Comparison of ENCODE assay signal across 8 cellular contexts in the genomic region with DNA sequence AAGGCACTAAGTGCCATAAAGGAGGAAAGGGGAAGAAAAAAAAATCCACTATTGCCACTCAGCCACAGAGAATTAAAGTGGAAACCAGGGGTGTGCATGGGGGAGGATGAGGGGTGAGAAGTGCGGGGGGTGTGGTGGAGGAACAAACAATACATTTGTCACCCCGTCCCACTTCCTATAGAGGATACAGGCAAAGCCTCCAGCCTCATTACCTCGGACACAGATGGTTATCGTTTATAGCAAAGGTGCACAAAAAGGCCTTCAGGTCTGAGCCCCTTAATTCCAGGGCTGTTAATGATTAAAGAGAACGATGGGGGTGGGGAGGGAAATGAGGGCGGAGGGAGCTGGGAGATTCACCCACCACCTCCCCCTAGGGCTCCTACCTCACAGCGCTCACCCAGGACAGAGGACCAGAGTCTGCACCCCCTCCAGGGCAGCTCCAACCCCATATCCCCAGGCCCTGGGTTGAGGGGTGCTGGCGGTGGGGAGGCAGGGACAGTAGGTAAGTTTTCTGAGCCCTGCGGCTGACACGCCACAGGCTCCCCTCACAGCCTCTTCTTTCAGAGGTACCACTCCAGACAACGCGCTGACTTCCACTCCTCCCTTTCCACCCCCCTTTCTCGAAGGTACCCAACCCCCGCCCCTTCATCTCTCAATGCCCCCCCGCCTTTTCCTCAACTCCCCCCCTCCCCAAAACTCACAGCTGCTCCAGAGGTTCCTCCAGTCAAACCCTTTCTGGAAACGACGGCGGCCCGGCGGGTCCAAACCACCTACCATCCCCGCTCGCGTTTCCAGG. TPM values are rescaled to one million over a fixed set of nuclear protein-coding genes. Genes with fewer than 3 reads are reported as not detected.
DNase-seq lines count a peak whose midpoint lies in the region; ATAC-seq, FAIRE-seq and TF ChIP-seq lines count a peak whose summit lies in the region.

No MANE protein-coding gene starts in this region.

- no peaks in the 10 kb centered on the region for H3K36me3 ChIP-seq in CD8-positive, alpha-beta T cell (ENCODE audit: insufficient read depth, low read length)
- H3K36me3 ChIP-seq in KOPT-K1 (ENCODE audit: insufficient read depth, low read length) (peaks cover 5% of the 10 kb centered on the region; the same call in 1 of the 2 replicates), stomach smooth muscle (ENCODE audit: control insufficient read depth in 2 of 2, insufficient read depth in 2 of 2, low read length in 2 of 2) (peaks cover 4 to 13% of the 10 kb centered on the region in 2 donors)

- peak overlapping the region; percentile 80 for H3K4me3 ChIP-seq in CD8-positive, alpha-beta T cell (ENCODE audit: low read depth, low read length)
- peak overlapping the region; percentile 75 to 92 for H3K4me3 ChIP-seq in stomach smooth muscle (ENCODE audit: low read length in 2 of 2)

- H3K9ac ChIP-seq in stomach smooth muscle (ENCODE audit: low read length in 2 of 2) = peak overlapping the region; percentile 79 to 95

- H3K27me3 ChIP-seq in CD8-positive, alpha-beta T cell (ENCODE audit: insufficient read depth, low read length) = no peaks in the 10 kb centered on the region
- H3K27me3 ChIP-seq in layer of hippocampus (ENCODE audit: control insufficient read depth, insufficient read depth, low read length) (no peaks in the 10 kb centered on the region), stomach smooth muscle (ENCODE audit: control insufficient read depth in 1 of 2, insufficient read depth in 2 of 2, low read length in 2 of 2) (no peaks in the 10 kb centered on the region)

- no peaks in the 10 kb centered on the region for H3K9me3 ChIP-seq in CD8-positive, alpha-beta T cell (ENCODE audit: low read length)
- H3K9me3 ChIP-seq in KOPT-K1 (ENCODE audit: insufficient read depth, low read length, poor library complexity, severe bottlenecking) (no peaks in the 10 kb centered on the region), stomach smooth muscle (ENCODE audit: control insufficient read depth in 2 of 2, low read length in 2 of 2) (no peaks in the 10 kb centered on the region)

- ATAC-seq in CD8-positive, alpha-beta T cell = peak; percentile 18
- ATAC-seq in HG02938 (IDR thresholded peaks at IDR 0.05; ENCODE audit: unreplicated experiment) (no peak), HG03095 (IDR thresholded peaks at IDR 0.05; ENCODE audit: unreplicated experiment) (no peak)

- intact Hi-C loops in CD8-positive, alpha-beta T cell (cut with DNase I, micrococcal nuclease) = loop anchor here (1.0 to 5.0 kb wide), 5 partner anchors 24 to 1398 kb away; a partner anchor contains a TSS

- no peaks in the 10 kb centered on the region for H3K9me3 Mint-ChIP-seq in CD8-positive, alpha-beta T cell

- peak overlapping the region; percentile 96 for H3K4me3 Mint-ChIP-seq in CD8-positive, alpha-beta T cell

- CTCF ChIA-PET in CD8-positive, alpha-beta T cell (lab: Charles Lee) = interaction anchor here (0.6 kb wide), 1 partner anchor 24 kb away, joined by 3 read pairs; no protein-coding TSS in a partner anchor

- H3K36me3 Mint-ChIP-seq in CD8-positive, alpha-beta T cell = peaks cover 26% of the 10 kb centered on the region

- H3K27ac ChIP-seq in CD8-positive, alpha-beta T cell (ENCODE audit: low read depth, low read length) = peak overlapping the region; percentile 93
- H3K27ac ChIP-seq in KOPT-K1 (ENCODE audit: low read depth, low read length, poor library complexity, severe bottlenecking) (peak overlapping the region; percentile 82), layer of hippocampus (ENCODE audit: low read depth, low read length) (peak overlapping the region; percentile 96), stomach smooth muscle (ENCODE audit: low read length) (peak overlapping the region; percentile 99)

- FAIRE-seq in H54 (lab: Jason Lieb, UNC) = no peak

- POLR2A ChIA-PET in CD8-positive, alpha-beta T cell (lab: Charles Lee) = interaction anchor here (0.5 to 1.3 kb wide), 4 partner anchors 13 to 55 kb away, joined by 3 to 11 read pairs (median 4); no protein-coding TSS in a partner anchor

- no peak for TF ChIP-seq CTCF in CD8-positive, alpha-beta T cell (IDR thresholded peaks at IDR 0.05)

- H3K27ac Mint-ChIP-seq in CD8-positive, alpha-beta T cell = peak overlapping the region; percentile 98

- TF ChIP-seq POLR2A in H54 (IDR thresholded peaks at IDR 0.05; ENCODE audit: low read depth, low read length) = no peak

- H3K4me1 ChIP-seq in CD8-positive, alpha-beta T cell (ENCODE audit: insufficient read depth, low read length) = peaks cover 35% of the 10 kb centered on the region
- peaks cover 37% of the 10 kb centered on the region for H3K4me1 ChIP-seq in stomach smooth muscle (ENCODE audit: control insufficient read depth, insufficient read depth, low read length)

- DNase-seq in CD8-positive, alpha-beta T cell = peak in 1 of 7 experiments; percentile 19
- DNase-seq in astrocyte of the hippocampus (ENCODE audit: low read depth, low spot score) (peak; percentile 60), H54 (ENCODE audit: insufficient read length, low spot score) (no peak)

- no peaks in the 10 kb centered on the region for H3K27me3 Mint-ChIP-seq in CD8-positive, alpha-beta T cell (ENCODE audit: low read depth)

- peaks cover 61% of the 10 kb centered on the region for H3K4me1 Mint-ChIP-seq in CD8-positive, alpha-beta T cell (ENCODE audit: low read depth)

RNA-seq across cellular contexts. Expression of a gene that starts 0.5 kb away (rescaled TPM):
- total RNA-seq in CD8-positive, alpha-beta T cell = 1 to 10 TPM; 2.3 to 2.6 TPM

RNA-seq across cellular contexts. Expression of a gene that starts 0.9 kb away (rescaled TPM):
- 10 to 100 TPM; 12.4 to 12.7 TPM for total RNA-seq in CD8-positive, alpha-beta T cell
